In genomic region chr13:43879323-43880181, GRCh38 we compare ENCODE assay signal across 8 cellular contexts. TPM values are rescaled to one million over a fixed set of nuclear protein-coding genes. Genes with fewer than 3 reads are reported as not detected.
DNase-seq lines count a peak whose midpoint lies in the region; ATAC-seq and TF ChIP-seq lines count a peak whose summit lies in the region.

TSS of gene CCDC122 (minus strand) at chr13:43879740. CDS start at chr13:43869376, 10,364 bp downstream.
TSS of gene LACC1 (plus strand) at chr13:43879904. CDS start at chr13:43880986, 1,082 bp downstream.

- no peaks in the 10 kb centered on the region for H3K27me3 ChIP-seq in dorsolateral prefrontal cortex

- WGBS in lower leg skin, 2 donors: 1 to 2% methylated on average over 48 to 69 of the region's 96 CpGs

- peak within 1 kb of the TSS; percentile 84 to 99 (median 97) for H3K27ac ChIP-seq in dorsolateral prefrontal cortex

- H3K4me3 ChIP-seq in dorsolateral prefrontal cortex: peak within 1 kb of the TSS; percentile 50 to 90 (median 77)
- peak within 1 kb of the TSS; percentile 79 for H3K4me3 ChIP-seq in lower leg skin (ENCODE audit: low read depth, poor library complexity, severe bottlenecking)

- peak; percentile 65 for DNase-seq in NK-92 treated with Interleukin-12 subunit alpha and Interleukin-12 subunit beta, amount 100 ng/mL, for 24 hours (lab: John Stamatoyannopoulos, UW)
- no peak for DNase-seq in NK-92 (lab: John Stamatoyannopoulos, UW; ENCODE audit: unreplicated experiment)
- DNase-seq in NCI-H2171 treated with DMSO at 0.1 percent for 48 hours (lab: John Stamatoyannopoulos, UW): peak; percentile 69
- peak; percentile 76 to 80 for DNase-seq in activated CD4-positive, alpha-beta T cell treated with anti-CD3 and anti-CD28 coated beads, Interleukin-2, amount 50 U/mL, for 48 hours
- DNase-seq in dorsolateral prefrontal cortex: peak; percentile 22 to 82 (median 65)
- DNase-seq in lower leg skin (ENCODE audit: low spot score in 2 of 2): peak; percentile 72 to 95
- peak; percentile 45 to 71 (median 50) for DNase-seq in stimulated activated CD4-positive, alpha-beta T cell treated with anti-CD3 and anti-CD28 coated beads, TNF-alpha, amount 100 ng/mL, for 1 hour (ENCODE audit: low read depth in 3 of 3, low spot score in 1 of 3)

- intact Hi-C loops in dorsolateral prefrontal cortex (cut with DNase I) (loop anchor here (2.0 to 10.0 kb wide), 6 partner anchors 75 to 915 kb away; partner anchors contain the start of gene ENOX1 (in 1 of the 2)), lower leg skin (cut with DNase I; ENCODE audit: low total_unique reads) (no loop called here)

- peak; percentile 83 for ATAC-seq in HG02759 (IDR thresholded peaks at IDR 0.05; ENCODE audit: unreplicated experiment)

- TF ChIP-seq CTCF in dorsolateral prefrontal cortex (IDR thresholded peaks at IDR 0.05 in 54 of 56, conservative IDR thresholded peaks at IDR 0.05 in 2 of 56; ENCODE audit: low read depth in 1 of 56, partially characterized antibody in 56 of 56): peak in 10 of 56 donors; percentile 5 to 32 (median 15)
- TF ChIP-seq CTCF in lower leg skin (IDR thresholded peaks at IDR 0.05): no peak

- TF ChIP-seq POLR2A in lower leg skin (IDR thresholded peaks at IDR 0.05): peak in 1 of 2 donors; percentile 24

RNA-seq across cellular contexts. Expression of gene CCDC122, which starts in this region (rescaled TPM):
- 10 to 100 TPM in 17 of 120 experiments, 1 to 10 TPM in 101, under 1 TPM in 2; 0.69 to 15.7 (median 5.3) TPM for total RNA-seq in dorsolateral prefrontal cortex
- 1 to 10 TPM; 1.3 to 5.1 (median 2.1) TPM for total RNA-seq in lower leg skin

RNA-seq across cellular contexts. Expression of gene LACC1, which starts in this region (rescaled TPM):
- 10 to 100 TPM in 86 of 120 experiments, 1 to 10 TPM in 34; 4.5 to 56.8 (median 15.0) TPM for total RNA-seq in dorsolateral prefrontal cortex
- total RNA-seq in lower leg skin: 1 to 10 TPM; 2.7 to 6.8 (median 4.3) TPM
